2 cellular contexts compared by ENCODE assay signal in genomic region chr19:40365010-40365409, GRCh38.
TF ChIP-seq lines count a peak whose summit lies in the region.

No MANE protein-coding gene starts in this region.

TF ChIP-seq in A549, 52 proteins besides CTCF, POLR2A, EP300 and RAD21:
- no peak for TF ChIP-seq JUNB (IDR thresholded peaks at IDR 0.05)
- TF ChIP-seq FOSB (CRISPR knock-in tag; IDR thresholded peaks at IDR 0.05), result no peak
- TF ChIP-seq BHLHE40 (IDR thresholded peaks at IDR 0.05; ENCODE audit: low read depth, low read length), result no peak
- TF ChIP-seq SMC3 (IDR thresholded peaks at IDR 0.05), result no peak
- no peak for TF ChIP-seq CBX2 (IDR thresholded peaks at IDR 0.05; ENCODE audit: borderline replicate concordance, low read depth)
- TF ChIP-seq, protein P1, sequence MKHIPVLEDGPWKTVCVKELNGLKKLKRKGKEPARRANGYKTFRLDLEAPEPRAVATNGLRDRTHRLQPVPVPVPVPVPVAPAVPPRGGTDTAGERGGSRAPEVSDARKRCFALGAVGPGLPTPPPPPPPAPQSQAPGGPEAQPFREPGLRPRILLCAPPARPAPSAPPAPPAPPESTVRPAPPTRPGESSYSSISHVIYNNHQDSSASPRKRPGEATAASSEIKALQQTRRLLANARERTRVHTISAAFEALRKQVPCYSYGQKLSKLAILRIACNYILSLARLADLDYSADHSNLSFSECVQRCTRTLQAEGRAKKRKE (CRISPR knock-in tag; IDR thresholded peaks at IDR 0.05; ENCODE audit: low read depth), result no peak

TF ChIP-seq in GM12878, 131 proteins besides CTCF, POLR2A, EP300 and RAD21:
- no peak for TF ChIP-seq USF2 (IDR thresholded peaks at IDR 0.05; ENCODE audit: borderline replicate concordance, low read depth, low read length)
- TF ChIP-seq YBX1 (IDR thresholded peaks at IDR 0.05), result no peak
- no peak for TF ChIP-seq SMAD1 (IDR thresholded peaks at IDR 0.05; ENCODE audit: low read depth, partially characterized antibody)
- TF ChIP-seq, protein P2, sequence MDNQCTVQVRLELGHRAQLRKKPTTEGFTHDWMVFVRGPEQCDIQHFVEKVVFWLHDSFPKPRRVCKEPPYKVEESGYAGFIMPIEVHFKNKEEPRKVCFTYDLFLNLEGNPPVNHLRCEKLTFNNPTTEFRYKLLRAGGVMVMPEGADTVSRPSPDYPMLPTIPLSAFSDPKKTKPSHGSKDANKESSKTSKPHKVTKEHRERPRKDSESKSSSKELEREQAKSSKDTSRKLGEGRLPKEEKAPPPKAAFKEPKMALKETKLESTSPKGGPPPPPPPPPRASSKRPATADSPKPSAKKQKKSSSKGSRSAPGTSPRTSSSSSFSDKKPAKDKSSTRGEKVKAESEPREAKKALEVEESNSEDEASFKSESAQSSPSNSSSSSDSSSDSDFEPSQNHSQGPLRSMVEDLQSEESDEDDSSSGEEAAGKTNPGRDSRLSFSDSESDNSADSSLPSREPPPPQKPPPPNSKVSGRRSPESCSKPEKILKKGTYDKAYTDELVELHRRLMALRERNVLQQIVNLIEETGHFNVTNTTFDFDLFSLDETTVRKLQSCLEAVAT (IDR thresholded peaks at IDR 0.05), result no peak
- no peak for TF ChIP-seq POU2F2 (IDR thresholded peaks at IDR 0.05; ENCODE audit: borderline replicate concordance, low read depth, low read length)
- no peak for TF ChIP-seq POLR2AphosphoS5 (IDR thresholded peaks at IDR 0.05; ENCODE audit: low read length)
- TF ChIP-seq, protein P3, sequence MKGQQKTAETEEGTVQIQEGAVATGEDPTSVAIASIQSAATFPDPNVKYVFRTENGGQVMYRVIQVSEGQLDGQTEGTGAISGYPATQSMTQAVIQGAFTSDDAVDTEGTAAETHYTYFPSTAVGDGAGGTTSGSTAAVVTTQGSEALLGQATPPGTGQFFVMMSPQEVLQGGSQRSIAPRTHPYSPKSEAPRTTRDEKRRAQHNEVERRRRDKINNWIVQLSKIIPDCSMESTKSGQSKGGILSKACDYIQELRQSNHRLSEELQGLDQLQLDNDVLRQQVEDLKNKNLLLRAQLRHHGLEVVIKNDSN (IDR thresholded peaks at IDR 0.05; ENCODE audit: borderline replicate concordance, extremely low read length, insufficient read depth, low read depth, low read length), result no peak
- TF ChIP-seq MEF2B (IDR thresholded peaks at IDR 0.05; ENCODE audit: partially characterized antibody, poor library complexity, severe bottlenecking), result no peak
- TF ChIP-seq SMAD5 (IDR thresholded peaks at IDR 0.05; ENCODE audit: low read depth), result no peak
- no peak for TF ChIP-seq MYB (IDR thresholded peaks at IDR 0.05; ENCODE audit: borderline replicate concordance, low read depth, low read length)
- TF ChIP-seq ZBTB40 (IDR thresholded peaks at IDR 0.05; ENCODE audit: borderline replicate concordance), result no peak
